In genomic region chr2:224584111-224584764, GRCh38 we compare ENCODE assay signal across 8 cellular contexts. TPM values are rescaled to one million over a fixed set of nuclear protein-coding genes. Genes with fewer than 3 reads are reported as not detected.
DNase-seq lines count a peak whose midpoint lies in the region; ATAC-seq and TF ChIP-seq lines count a peak whose summit lies in the region.

No MANE protein-coding gene starts in this region.

- peak in 1 of 2 donors; percentile 33 for TF ChIP-seq POLR2A in gastrocnemius medialis (IDR thresholded peaks at IDR 0.05)

- peaks cover 23% of the 10 kb centered on the region for H3K4me1 ChIP-seq in Panc1 (ENCODE audit: control insufficient read depth, insufficient read depth, low read length)
- peaks cover 35 to 36% of the 10 kb centered on the region in 2 donors for H3K4me1 ChIP-seq in gastrocnemius medialis

- H3K27me3 ChIP-seq in Panc1 (ENCODE audit: control insufficient read depth, insufficient read depth, low read length): no peaks in the 10 kb centered on the region
- H3K27me3 ChIP-seq in gastrocnemius medialis: no peaks in the 10 kb centered on the region

- H3K4me3 ChIP-seq in Panc1 (ENCODE audit: low read depth in 2 of 2, low read length in 2 of 2) (peak overlapping the region; percentile 95 to 98), astrocyte of the cerebellum (ENCODE audit: low read depth, low read length) (peak overlapping the region; percentile 91), iPS-11a (ENCODE audit: low read depth, low read length) (peak overlapping the region; percentile 63), gastrocnemius medialis (peak overlapping the region; percentile 61 to 89 (median 80))

- intact Hi-C loops in Panc1 (cut with micrococcal nuclease; ENCODE audit: unreplicated experiment): no loop called here
- intact Hi-C loops in gastrocnemius medialis (cut with DNase I; ENCODE audit: low total_unique reads): loop anchor here (5.0 kb wide), 1 partner anchor 97 kb away; no protein-coding TSS in a partner anchor

- no peak for TF ChIP-seq CTCF in Panc1 (IDR thresholded peaks at IDR 0.05)
- TF ChIP-seq CTCF in astrocyte of the cerebellum (IDR thresholded peaks at IDR 0.05; ENCODE audit: low read depth, low read length, missing control alignments): no peak
- TF ChIP-seq CTCF in gastrocnemius medialis (IDR thresholded peaks at IDR 0.05 in 4 of 5, conservative IDR thresholded peaks at IDR 0.05 in 1 of 5): no peak

- H3K27ac ChIP-seq in Panc1 (ENCODE audit: low read length): peak overlapping the region; percentile 76
- H3K27ac ChIP-seq in gastrocnemius medialis: peak overlapping the region; percentile 91 to 95 (median 93)

- POLR2A ChIA-PET in Panc1 (lab: Charles Lee): no interaction called here

- H3K9me3 ChIP-seq in Panc1 (ENCODE audit: control insufficient read depth, insufficient read depth, low read depth, low read length) (no peaks in the 10 kb centered on the region), gastrocnemius medialis (no peaks in the 10 kb centered on the region)

- BruUV-seq in Panc1 (replicated peaks; lab: Mats Ljungman, UMichigan): no TSS peak

- H3K36me3 ChIP-seq in Panc1 (ENCODE audit: control insufficient read depth, insufficient read depth, low read length) (peaks cover 6% of the 10 kb centered on the region; the same call in 1 of the 2 replicates), gastrocnemius medialis (no peaks in the 10 kb centered on the region)

- peak; percentile 3 for ATAC-seq in HG02870 (IDR thresholded peaks at IDR 0.05; ENCODE audit: unreplicated experiment)
- ATAC-seq in Panc1: no peak
- peak; percentile 5 to 10 for ATAC-seq in gastrocnemius medialis
- no peak for ATAC-seq in GM21390 (IDR thresholded peaks at IDR 0.05; ENCODE audit: unreplicated experiment)

- CTCF ChIA-PET in Panc1 (lab: Charles Lee): interaction anchor here (0.5 to 0.7 kb wide), 2 partner anchors 67 to 115 kb away, joined by 7 to 8 read pairs; no protein-coding TSS in a partner anchor

- in situ Hi-C loops in Panc1 (cut with HindIII; ENCODE audit: low pct_unique_long_range_greater_than_20kb, low sequenced_read_pairs): no loop called here
- in situ Hi-C loops in astrocyte of the cerebellum (cut with HindIII; ENCODE audit: low sequenced_read_pairs): no loop called here
- in situ Hi-C loops in gastrocnemius medialis (cut with MboI; ENCODE audit: low sequenced_read_pairs in 4 of 4): loop anchor here in 2 of 4 donors (25.0 kb wide), 1 partner anchor 622 kb away; the partner anchor contains the start of gene MRPL44 (in 2 of the 2)

- DNase-seq in DMS79 treated with DMSO at 0.1 percent for 48 hours (lab: John Stamatoyannopoulos, UW): peak; percentile 16
- DNase-seq in DMS79 (lab: John Stamatoyannopoulos, UW): no peak
- DNase-seq in Panc1 (ENCODE audit: low read depth, low spot score): no peak
- DNase-seq in astrocyte of the cerebellum (ENCODE audit: low read depth): no peak
- DNase-seq in gastrocnemius medialis: peak; percentile 12 to 20

RNA-seq across cellular contexts. Expression of gene CUL3, which starts 0.9 kb away (rescaled TPM):
- total RNA-seq in Panc1 (2021; ENCODE audit: unreplicated experiment): 104 TPM
- 60.5 TPM for polyA plus RNA-seq in Panc1 (2012; ENCODE audit: insufficient read length)
- total RNA-seq in gastrocnemius medialis: 100 to 1,000 TPM in 3 of 4 donors, 10 to 100 TPM in 1; 94.1 to 120 (median 109) TPM

Comparison
In these comparisons a context has a peak if more than half of its experiments do, and no peak if none do; other contexts are left out.
1. DNase-seq: peak in DMS79 treated with DMSO at 0.1 percent for 48 hours (single experiment) and gastrocnemius medialis (2 of 2); none in DMS79 (single experiment), Panc1 (single experiment) and astrocyte of the cerebellum (single experiment).
2. ATAC-seq: peak in HG02870 (single experiment) and gastrocnemius medialis (2 of 2); none in Panc1 (single experiment) and GM21390 (single experiment).
3. Peak in every context shown above with its lines, with median percentiles within 50 percentile points of each other: H3K4me3 ChIP-seq.